Comparison of ENCODE assay signal across 8 cellular contexts in genomic region chr4:2962614-2963184, GRCh38. TPM values are rescaled to one million over a fixed set of nuclear protein-coding genes. Genes with fewer than 3 reads are reported as not detected.
DNase-seq lines count a peak whose midpoint lies in the region; ATAC-seq and TF ChIP-seq lines count a peak whose summit lies in the region.

No MANE protein-coding gene starts in this region.

- ATAC-seq in GM18498 (IDR thresholded peaks at IDR 0.05; ENCODE audit: unreplicated experiment) (peak; percentile 31), HG02943 (IDR thresholded peaks at IDR 0.05; ENCODE audit: low read depth, unreplicated experiment) (peak; percentile 37)

- CTCF ChIA-PET in mammary epithelial cell (lab: Charles Lee; ENCODE audit: low non-redundant PET), result interaction anchor here (1.3 kb wide), 1 partner anchor 26 kb away, joined by 7 read pairs; no protein-coding TSS in a partner anchor

- H3K4me2 ChIP-seq in OCI-LY1 (ENCODE audit: low read length), result peak overlapping the region; percentile 92
- peak overlapping the region; percentile 91 for H3K4me2 ChIP-seq in mammary epithelial cell (ENCODE audit: insufficient read depth, low read depth, low read length)

- H3K9ac ChIP-seq in OCI-LY1 (ENCODE audit: low read length), result peak overlapping the region; percentile 90
- peak overlapping the region; percentile 74 for H3K9ac ChIP-seq in mammary epithelial cell (ENCODE audit: insufficient read depth, low read length)

- peak overlapping the region; percentile 74 for H3K27ac ChIP-seq in OCI-LY1 (ENCODE audit: low read depth, low read length, poor library complexity, severe bottlenecking)
- H3K27ac ChIP-seq in mammary epithelial cell (ENCODE audit: insufficient read depth, low read depth, low read length), result peak overlapping the region; percentile 72
- H3K27ac ChIP-seq in stomach, result peak overlapping the region; percentile 79 to 90 (median 89)

- H3K4me3 ChIP-seq in OCI-LY1 (ENCODE audit: low read depth, low read length, poor library complexity, severe bottlenecking), result peak overlapping the region; percentile 86
- H3K4me3 ChIP-seq in mammary epithelial cell (replicated peaks in 1 of 3; ENCODE audit: insufficient read depth in 1 of 3, low read depth in 2 of 3, low read length in 3 of 3), result peak overlapping the region; percentile 60 to 89 (median 64)
- peak overlapping the region; percentile 84 to 98 (median 90) for H3K4me3 ChIP-seq in stomach

- H3K9me2 ChIP-seq in OCI-LY1 (ENCODE audit: low read depth, low read length), result no peaks in the 10 kb centered on the region

- DNase-seq in AG08395 (ENCODE audit: low spot score), result peak; percentile 36
- no peak for DNase-seq in mammary epithelial cell
- peak; percentile 62 for DNase-seq in kidney tubule cell (ENCODE audit: low spot score)
- DNase-seq in stomach, result peak; percentile 36
- DNase-seq in germinal center (ENCODE audit: low spot score), result no peak

- dilution Hi-C loops in mammary epithelial cell (cut with HindIII; ENCODE audit: low sequenced_read_pairs), result no loop called here

- H2AFZ ChIP-seq in OCI-LY1 (ENCODE audit: low read length), result no peak overlapping the region
- H2AFZ ChIP-seq in mammary epithelial cell (ENCODE audit: low read depth, low read length), result peak overlapping the region; percentile 99

- H3F3A ChIP-seq in OCI-LY1 (ENCODE audit: insufficient read depth, low read length), result no peaks in the 10 kb centered on the region

- H3K79me2 ChIP-seq in OCI-LY1 (ENCODE audit: insufficient read depth, low read length) (peaks cover 18% of the 10 kb centered on the region), mammary epithelial cell (ENCODE audit: insufficient read depth, low read length) (peaks cover 59% of the 10 kb centered on the region)

- intact Hi-C loops in mammary epithelial cell (cut with micrococcal nuclease) (loop anchor here (1.0 to 2.0 kb wide), 3 partner anchors 26 to 75 kb away; no protein-coding TSS in a partner anchor), stomach (cut with DNase I; ENCODE audit: low total_unique reads) (no loop called here)

- H3K36me3 ChIP-seq in OCI-LY1 (ENCODE audit: insufficient read depth, low read length) (peaks cover 18% of the 10 kb centered on the region), mammary epithelial cell (ENCODE audit: insufficient read depth, low read length) (no peaks in the 10 kb centered on the region), stomach (peaks cover 0 to 13% (median 8%) of the 10 kb centered on the region in 4 donors)

- WGBS in mammary epithelial cell (ENCODE audit: low coverage, missing lambda C conversion rate), result 2% methylated on average over 35 of the region's 43 CpGs
- WGBS in stomach, 5 donors, result 0 to 1% (median 0%) methylated on average over 22 to 43 of the region's 43 CpGs

- no peak for TF ChIP-seq EP300 in stomach (IDR thresholded peaks at IDR 0.05)

- no TSS peak for BruUV-seq in mammary epithelial cell (replicated peaks; lab: Mats Ljungman, UMichigan)

- H3K9me3 ChIP-seq in OCI-LY1 (ENCODE audit: low read length), result no peaks in the 10 kb centered on the region
- H3K9me3 ChIP-seq in mammary epithelial cell (replicated peaks; ENCODE audit: insufficient read depth, low read length), result no peaks in the 10 kb centered on the region
- H3K9me3 ChIP-seq in stomach, result no peaks in the 10 kb centered on the region

- in situ Hi-C loops in mammary epithelial cell (cut with MboI; ENCODE audit: low sequenced_read_pairs in 2 of 2), result no loop called here

- H3K27me3 ChIP-seq in OCI-LY1 (ENCODE audit: insufficient read depth, low read length), result no peaks in the 10 kb centered on the region
- no peaks in the 10 kb centered on the region for H3K27me3 ChIP-seq in mammary epithelial cell (ENCODE audit: insufficient read depth, low read length)
- H3K27me3 ChIP-seq in stomach, result no peaks in the 10 kb centered on the region

- TF ChIP-seq CTCF in OCI-LY1 (IDR thresholded peaks at IDR 0.05; ENCODE audit: low read length) (no peak), mammary epithelial cell (conservative IDR thresholded peaks at IDR 0.05 in 1 of 2, IDR thresholded peaks at IDR 0.05 in 1 of 2; ENCODE audit: extremely low read depth in 1 of 2, insufficient read depth in 1 of 2, low read depth in 1 of 2, low read length in 2 of 2) (no peak), stomach (IDR thresholded peaks at IDR 0.05) (no peak)

- TF ChIP-seq POLR2A in stomach (IDR thresholded peaks at IDR 0.05), result no peak

- H3K4me1 ChIP-seq in OCI-LY1 (ENCODE audit: insufficient read depth, low read length, severe bottlenecking) (peaks cover 14% of the 10 kb centered on the region), mammary epithelial cell (ENCODE audit: insufficient read depth, low read length) (peaks cover 15% of the 10 kb centered on the region), stomach (peaks cover 21 to 58% (median 37%) of the 10 kb centered on the region in 4 donors)

- H4K20me1 ChIP-seq in OCI-LY1 (ENCODE audit: insufficient read depth, low read length) (no peaks in the 10 kb centered on the region), mammary epithelial cell (ENCODE audit: insufficient read depth, low read length) (no peaks in the 10 kb centered on the region)

RNA-seq across cellular contexts. Expression of gene NOP14, which starts 0.5 kb away (rescaled TPM):
- 10 to 100 TPM; 22.8 to 40.0 TPM for total RNA-seq in mammary epithelial cell
- polyA plus RNA-seq in mammary epithelial cell, result 16.1 TPM
- 37.5 TPM for polyA minus RNA-seq in mammary epithelial cell
- total RNA-seq in stomach, result 10 to 100 TPM; 11.7 to 68.7 (median 18.7) TPM
- polyA plus RNA-seq in stomach, result 10 to 100 TPM; 12.7 to 18.6 (median 17.6) TPM

RNA-seq across cellular contexts. Expression of gene GRK4, which starts 0.7 kb away (rescaled TPM):
- total RNA-seq in mammary epithelial cell (1 to 10 TPM; 5.4 to 6.8 TPM), stomach (10 to 100 TPM in 1 of 5 donors, 1 to 10 TPM in 3, under 1 TPM in 1; 0.58 to 11.9 (median 4.6) TPM)
- polyA plus RNA-seq in mammary epithelial cell (2.1 TPM), stomach (1 to 10 TPM; 2.8 to 6.6 (median 5.5) TPM)
- polyA minus RNA-seq in mammary epithelial cell, result not detected

Comparison
In these comparisons a context has a peak if more than half of its experiments do, and no peak if none do; other contexts are left out.
1. DNase-seq: peak in AG08395 (single experiment), kidney tubule cell (single experiment) and stomach (single experiment); none in mammary epithelial cell (single experiment) and germinal center (single experiment).
2. Peak in every context shown above with its lines, with median percentiles within 50 percentile points of each other: H3K27ac ChIP-seq and H3K4me3 ChIP-seq.